In genomic region chr17:22512997-22513538, GRCh38 we compare ENCODE assay signal across 26 cellular contexts.
DNase-seq lines count a peak whose midpoint lies in the region; ATAC-seq and TF ChIP-seq lines count a peak whose summit lies in the region.
"Had no signal": no experiment of that assay in that cellular context is flagged by ENCODE, and none has a peak within 500 bp of the region (broad histone marks: within the 10 kb centered on the region; RNA-seq: fewer than 3 reads in every experiment).

No MANE protein-coding gene starts in this region.

- H3K27ac Mint-ChIP-seq in activated CD8-positive, alpha-beta T cell treated with anti-CD3 and anti-CD28 coated beads for 36 hours, result no peak overlapping the region
- H3K27ac Mint-ChIP-seq in activated CD8-positive, alpha-beta T cell treated with anti-CD3 and anti-CD28 coated beads, Interleukin-2, amount 10 ng/mL, durations not matched to agents 7 days and 5 days, result no peak overlapping the region
- H3K27ac Mint-ChIP-seq in stimulated activated effector memory CD8-positive, alpha-beta T cell treated with anti-CD3 and anti-CD28 coated beads, Interleukin-12 subunit alpha, Interleukin-12 subunit beta, amount 100 ng/mL, for 72 hours, result no peak overlapping the region
- no peak overlapping the region for H3K27ac Mint-ChIP-seq in CD14-positive monocyte
- H3K27ac Mint-ChIP-seq: activated CD4-positive, alpha-beta T cell treated with anti-CD3 and anti-CD28 coated beads, Interleukin-2, amount 10 ng/mL, durations not matched to agents 24 days and 14 days; activated naive CD4-positive, alpha-beta T cell treated with anti-CD3 and anti-CD28 coated beads, Interleukin-2, amount 50 U/mL, for 72 hours; activated T-helper 17 cell treated with anti-CD3 and anti-CD28 coated beads, Interleukin-2, amount 50 U/mL, for 72 hours; naive B cell; T-helper 17 cell had no signal

- H3K27me3 ChIP-seq in dorsolateral prefrontal cortex, result peaks cover 0 to 49% (median 9%) of the 10 kb centered on the region in 45 donors
- H3K27me3 ChIP-seq: BLaER1, heart left ventricle, ovary, upper lobe of right lung had no signal

- DNase-seq in activated CD8-positive, alpha-beta T cell treated with anti-CD3 and anti-CD28 coated beads for 36 hours, result no peak
- DNase-seq in activated CD8-positive, alpha-beta T cell treated with anti-CD3 and anti-CD28 coated beads, Interleukin-2, amount 10 ng/mL, durations not matched to agents 7 days and 5 days, result no peak
- peak; percentile 61 for DNase-seq in SK-MEL-5 (ENCODE audit: low read depth, low spot score)
- DNase-seq in stimulated activated effector memory CD8-positive, alpha-beta T cell treated with anti-CD3 and anti-CD28 coated beads, Interleukin-12 subunit alpha, Interleukin-12 subunit beta, amount 100 ng/mL, for 72 hours (ENCODE audit: low spot score in 2 of 2), result no peak
- no peak for DNase-seq in dorsolateral prefrontal cortex
- DNase-seq in CD14-positive monocyte (ENCODE audit: low spot score), result no peak
- DNase-seq: activated CD4-positive, alpha-beta T cell treated with anti-CD3 and anti-CD28 coated beads, Interleukin-2, amount 10 ng/mL, durations not matched to agents 24 days and 14 days; aorta; caudate nucleus; dermis blood vessel endothelial cell; heart left ventricle; left colon; mesendoderm; naive B cell; NCI-H1417; NCI-H510A treated with DMSO at 0.1 percent for 48 hours; ovary; T-helper 17 cell; upper lobe of right lung had no signal

- H3K27ac ChIP-seq in dorsolateral prefrontal cortex, result no peak overlapping the region
- H3K27ac ChIP-seq: BLaER1, heart left ventricle, ovary, upper lobe of right lung had no signal

- H3K4me1 Mint-ChIP-seq in activated CD8-positive, alpha-beta T cell treated with anti-CD3 and anti-CD28 coated beads for 36 hours (ENCODE audit: low read depth), result no peaks in the 10 kb centered on the region
- no peaks in the 10 kb centered on the region for H3K4me1 Mint-ChIP-seq in activated CD8-positive, alpha-beta T cell treated with anti-CD3 and anti-CD28 coated beads, Interleukin-2, amount 10 ng/mL, durations not matched to agents 7 days and 5 days (ENCODE audit: low read depth)
- H3K4me1 Mint-ChIP-seq in stimulated activated effector memory CD8-positive, alpha-beta T cell treated with anti-CD3 and anti-CD28 coated beads, Interleukin-12 subunit alpha, Interleukin-12 subunit beta, amount 100 ng/mL, for 72 hours, result no peaks in the 10 kb centered on the region
- no peaks in the 10 kb centered on the region for H3K4me1 Mint-ChIP-seq in CD14-positive monocyte
- H3K4me1 Mint-ChIP-seq: activated CD4-positive, alpha-beta T cell treated with anti-CD3 and anti-CD28 coated beads, Interleukin-2, amount 10 ng/mL, durations not matched to agents 24 days and 14 days; activated T-helper 17 cell treated with anti-CD3 and anti-CD28 coated beads, Interleukin-2, amount 50 U/mL, for 72 hours; naive B cell; T-helper 17 cell had no signal

- H3K9me3 Mint-ChIP-seq in activated CD8-positive, alpha-beta T cell treated with anti-CD3 and anti-CD28 coated beads for 36 hours, result peaks cover 10% of the 10 kb centered on the region
- H3K9me3 Mint-ChIP-seq in activated CD8-positive, alpha-beta T cell treated with anti-CD3 and anti-CD28 coated beads, Interleukin-2, amount 10 ng/mL, durations not matched to agents 7 days and 5 days (ENCODE audit: insufficient read depth), result peaks cover 14% of the 10 kb centered on the region
- peaks cover 15% of the 10 kb centered on the region for H3K9me3 Mint-ChIP-seq in stimulated activated effector memory CD8-positive, alpha-beta T cell treated with anti-CD3 and anti-CD28 coated beads, Interleukin-12 subunit alpha, Interleukin-12 subunit beta, amount 100 ng/mL, for 72 hours
- peaks cover 22 to 72% (median 43%) of the 10 kb centered on the region in 7 donors for H3K9me3 Mint-ChIP-seq in CD14-positive monocyte

- intact Hi-C loops in activated CD8-positive, alpha-beta T cell treated with anti-CD3 and anti-CD28 coated beads for 36 hours (cut with micrococcal nuclease), result no loop called here
- intact Hi-C loops in dorsolateral prefrontal cortex (cut with DNase I) (no loop called here), CD14-positive monocyte (cut with micrococcal nuclease) (no loop called here)

- H3K36me3 Mint-ChIP-seq in activated CD8-positive, alpha-beta T cell treated with anti-CD3 and anti-CD28 coated beads for 36 hours (ENCODE audit: low read depth), result no peaks in the 10 kb centered on the region
- H3K36me3 Mint-ChIP-seq in activated CD8-positive, alpha-beta T cell treated with anti-CD3 and anti-CD28 coated beads, Interleukin-2, amount 10 ng/mL, durations not matched to agents 7 days and 5 days (ENCODE audit: low read depth), result no peaks in the 10 kb centered on the region
- no peaks in the 10 kb centered on the region for H3K36me3 Mint-ChIP-seq in stimulated activated effector memory CD8-positive, alpha-beta T cell treated with anti-CD3 and anti-CD28 coated beads, Interleukin-12 subunit alpha, Interleukin-12 subunit beta, amount 100 ng/mL, for 72 hours
- no peaks in the 10 kb centered on the region for H3K36me3 Mint-ChIP-seq in CD14-positive monocyte
- H3K36me3 Mint-ChIP-seq: naive B cell had no signal

- in situ Hi-C loops in SK-MEL-5 (cut with HindIII; ENCODE audit: low pct_unique_long_range_greater_than_20kb, low sequenced_read_pairs), result no loop called here

- peak; percentile 18 for TF ChIP-seq CTCF in activated CD8-positive, alpha-beta T cell treated with anti-CD3 and anti-CD28 coated beads for 36 hours (IDR thresholded peaks at IDR 0.05)
- peak; percentile 72 for TF ChIP-seq CTCF in LNCAP (IDR thresholded peaks at IDR 0.05)
- no peak for TF ChIP-seq CTCF in dorsolateral prefrontal cortex (IDR thresholded peaks at IDR 0.05 in 54 of 56, conservative IDR thresholded peaks at IDR 0.05 in 2 of 56; ENCODE audit: low read depth in 1 of 56, partially characterized antibody in 56 of 56)
- TF ChIP-seq CTCF in CD14-positive monocyte (IDR thresholded peaks at IDR 0.05), result no peak

- no peak for ATAC-seq in activated CD8-positive, alpha-beta T cell treated with anti-CD3 and anti-CD28 coated beads for 36 hours
- ATAC-seq in activated CD8-positive, alpha-beta T cell treated with anti-CD3 and anti-CD28 coated beads, Interleukin-2, amount 10 ng/mL, durations not matched to agents 7 days and 5 days, result no peak
- peak; percentile 60 for ATAC-seq in stimulated activated effector memory CD8-positive, alpha-beta T cell treated with anti-CD3 and anti-CD28 coated beads, Interleukin-12 subunit alpha, Interleukin-12 subunit beta, amount 100 ng/mL, for 72 hours
- no peak for ATAC-seq in HG02623 (IDR thresholded peaks at IDR 0.05; ENCODE audit: unreplicated experiment)
- ATAC-seq: activated naive CD4-positive, alpha-beta T cell treated with anti-CD3 and anti-CD28 coated beads, Interleukin-2, amount 50 U/mL, for 72 hours; activated T-helper 17 cell treated with anti-CD3 and anti-CD28 coated beads, Interleukin-2, amount 50 U/mL, for 72 hours; heart left ventricle; left colon; sciatic nerve; T-helper 17 cell; upper lobe of right lung had no signal

- H3K27me3 Mint-ChIP-seq in activated CD8-positive, alpha-beta T cell treated with anti-CD3 and anti-CD28 coated beads for 36 hours, result no peaks in the 10 kb centered on the region
- H3K27me3 Mint-ChIP-seq in activated CD8-positive, alpha-beta T cell treated with anti-CD3 and anti-CD28 coated beads, Interleukin-2, amount 10 ng/mL, durations not matched to agents 7 days and 5 days (ENCODE audit: low read depth), result no peaks in the 10 kb centered on the region
- H3K27me3 Mint-ChIP-seq in CD14-positive monocyte (ENCODE audit: low read depth in 3 of 3), result peaks cover 0 to 2% (median 0%) of the 10 kb centered on the region in 3 donors
- H3K27me3 Mint-ChIP-seq: activated CD4-positive, alpha-beta T cell treated with anti-CD3 and anti-CD28 coated beads, Interleukin-2, amount 10 ng/mL, durations not matched to agents 24 days and 14 days; activated T-helper 17 cell treated with anti-CD3 and anti-CD28 coated beads, Interleukin-2, amount 50 U/mL, for 72 hours; naive B cell; T-helper 17 cell had no signal

- POLR2A ChIA-PET in activated CD8-positive, alpha-beta T cell treated with anti-CD3 and anti-CD28 coated beads for 36 hours (lab: Charles Lee), result no interaction called here
- POLR2A ChIA-PET in activated CD8-positive, alpha-beta T cell treated with anti-CD3 and anti-CD28 coated beads, Interleukin-2, amount 10 ng/mL, durations not matched to agents 7 days and 5 days (lab: Charles Lee), result no interaction called here

- no peak overlapping the region for H3K4me3 Mint-ChIP-seq in activated CD8-positive, alpha-beta T cell treated with anti-CD3 and anti-CD28 coated beads for 36 hours
- no peak overlapping the region for H3K4me3 Mint-ChIP-seq in activated CD8-positive, alpha-beta T cell treated with anti-CD3 and anti-CD28 coated beads, Interleukin-2, amount 10 ng/mL, durations not matched to agents 7 days and 5 days
- no peak overlapping the region for H3K4me3 Mint-ChIP-seq in stimulated activated effector memory CD8-positive, alpha-beta T cell treated with anti-CD3 and anti-CD28 coated beads, Interleukin-12 subunit alpha, Interleukin-12 subunit beta, amount 100 ng/mL, for 72 hours
- H3K4me3 Mint-ChIP-seq in CD14-positive monocyte, result no peak overlapping the region
- H3K4me3 Mint-ChIP-seq: activated CD4-positive, alpha-beta T cell treated with anti-CD3 and anti-CD28 coated beads, Interleukin-2, amount 10 ng/mL, durations not matched to agents 24 days and 14 days; activated T-helper 17 cell treated with anti-CD3 and anti-CD28 coated beads, Interleukin-2, amount 50 U/mL, for 72 hours; naive B cell; T-helper 17 cell had no signal

- H3K4me3 ChIP-seq in dorsolateral prefrontal cortex, result no peak overlapping the region
- H3K4me3 ChIP-seq: BLaER1, HAP-1, heart left ventricle, ovary, upper lobe of right lung had no signal

- CTCF ChIA-PET in activated CD8-positive, alpha-beta T cell treated with anti-CD3 and anti-CD28 coated beads for 36 hours (lab: Charles Lee), result no interaction called here
- CTCF ChIA-PET in activated CD8-positive, alpha-beta T cell treated with anti-CD3 and anti-CD28 coated beads, Interleukin-2, amount 10 ng/mL, durations not matched to agents 7 days and 5 days (lab: Charles Lee), result no interaction called here

Comparison
In these comparisons a context has a peak if more than half of its experiments do, and no peak if none do; other contexts are left out.
1. CTCF ChIP-seq: peak in activated CD8-positive, alpha-beta T cell treated with anti-CD3 and anti-CD28 coated beads for 36 hours (single experiment) and LNCAP (single experiment); none in dorsolateral prefrontal cortex (0 of 56) and CD14-positive monocyte (single experiment).